In genomic region chr5:173707392-173707791, GRCh38 we compare ENCODE assay signal across 8 cellular contexts.
DNase-seq lines count a peak whose midpoint lies in the region; ATAC-seq and TF ChIP-seq lines count a peak whose summit lies in the region.

No MANE protein-coding gene starts in this region.

- TF ChIP-seq CTCF in breast epithelium (IDR thresholded peaks at IDR 0.05) (no peak), retinal pigment epithelial cell (conservative IDR thresholded peaks at IDR 0.05; ENCODE audit: low read depth, low read length) (no peak), type B pancreatic cell (conservative IDR thresholded peaks at IDR 0.05) (no peak)

- no peaks in the 10 kb centered on the region for H3K4me1 Mint-ChIP-seq in activated T-cell treated with anti-CD3 and anti-CD28 coated beads, Interleukin-2, amount 50 U/mL, for 72 hours (ENCODE audit: low read depth)
- peaks cover 27% of the 10 kb centered on the region for H3K4me1 Mint-ChIP-seq in type B pancreatic cell (ENCODE audit: unreplicated experiment)

- no peaks in the 10 kb centered on the region for H3K36me3 ChIP-seq in breast epithelium
- no peaks in the 10 kb centered on the region for H3K36me3 ChIP-seq in effector memory CD4-positive, alpha-beta T cell (ENCODE audit: control insufficient read depth, insufficient read depth, low read length)

- H3K4me3 Mint-ChIP-seq in activated T-cell treated with anti-CD3 and anti-CD28 coated beads, Interleukin-2, amount 50 U/mL, for 72 hours: no peak overlapping the region
- H3K4me3 Mint-ChIP-seq in type B pancreatic cell: no peak overlapping the region

- ATAC-seq in GM18909 (IDR thresholded peaks at IDR 0.05; ENCODE audit: poor library complexity, unreplicated experiment): peak; percentile 80
- ATAC-seq in HG03135 (IDR thresholded peaks at IDR 0.05; ENCODE audit: unreplicated experiment): peak; percentile 77
- no peak for ATAC-seq in activated T-cell treated with anti-CD3 and anti-CD28 coated beads, Interleukin-2, amount 50 U/mL, for 72 hours (replicated peaks in 1 of 2)

- DNase-seq in breast epithelium (ENCODE audit: low spot score in 2 of 2): peak; percentile 66 to 69
- peak; percentile 48 for DNase-seq in retinal pigment epithelial cell (ENCODE audit: low read depth)
- DNase-seq in HUDEP-2 (lab: John Stamatoyannopoulos, UW; ENCODE audit: unreplicated experiment in 76 of 76): no peak
- no peak for DNase-seq in effector memory CD4-positive, alpha-beta T cell
- no peak for DNase-seq in activated T-cell treated with anti-CD3 and anti-CD28 coated beads, Interleukin-2, amount 50 U/mL, for 72 hours
- no peak for DNase-seq in type B pancreatic cell (ENCODE audit: extremely low spot score, unreplicated experiment)

- no peaks in the 10 kb centered on the region for H3K4me1 ChIP-seq in breast epithelium
- no peaks in the 10 kb centered on the region for H3K4me1 ChIP-seq in effector memory CD4-positive, alpha-beta T cell (ENCODE audit: control insufficient read depth, insufficient read depth, low read length, poor library complexity, severe bottlenecking)

- H3K36me3 Mint-ChIP-seq in activated T-cell treated with anti-CD3 and anti-CD28 coated beads, Interleukin-2, amount 50 U/mL, for 72 hours (ENCODE audit: insufficient read depth in 2 of 2): no peaks in the 10 kb centered on the region
- H3K36me3 Mint-ChIP-seq in type B pancreatic cell: no peaks in the 10 kb centered on the region

- no peaks in the 10 kb centered on the region for H3K9me3 ChIP-seq in breast epithelium
- no peaks in the 10 kb centered on the region for H3K9me3 ChIP-seq in effector memory CD4-positive, alpha-beta T cell (ENCODE audit: control insufficient read depth, low read length)

- peak overlapping the region in 1 of 2 donors; percentile 5 for H3K27ac ChIP-seq in breast epithelium
- H3K27ac ChIP-seq in effector memory CD4-positive, alpha-beta T cell (ENCODE audit: insufficient read depth, low read length, poor library complexity, severe bottlenecking): no peak overlapping the region

- H3K27me3 Mint-ChIP-seq in activated T-cell treated with anti-CD3 and anti-CD28 coated beads, Interleukin-2, amount 50 U/mL, for 72 hours (ENCODE audit: low read depth): no peaks in the 10 kb centered on the region
- no peaks in the 10 kb centered on the region for H3K27me3 Mint-ChIP-seq in type B pancreatic cell

- TF ChIP-seq POLR2A in breast epithelium (IDR thresholded peaks at IDR 0.05): no peak

- H3K9me3 Mint-ChIP-seq in activated T-cell treated with anti-CD3 and anti-CD28 coated beads, Interleukin-2, amount 50 U/mL, for 72 hours: no peaks in the 10 kb centered on the region
- H3K9me3 Mint-ChIP-seq in type B pancreatic cell: no peaks in the 10 kb centered on the region

- intact Hi-C loops in breast epithelium (cut with DNase I; ENCODE audit: low total_unique reads): no loop called here

- H3K27me3 ChIP-seq in breast epithelium: no peaks in the 10 kb centered on the region
- H3K27me3 ChIP-seq in effector memory CD4-positive, alpha-beta T cell (replicated peaks; ENCODE audit: control insufficient read depth, insufficient read depth, low read length, poor library complexity, severe bottlenecking): no peaks in the 10 kb centered on the region

- H3K4me3 ChIP-seq in breast epithelium (no peak overlapping the region), retinal pigment epithelial cell (ENCODE audit: low read length) (no peak overlapping the region)
- H3K4me3 ChIP-seq in effector memory CD4-positive, alpha-beta T cell (ENCODE audit: insufficient read depth, low read depth, low read length, poor library complexity, severe bottlenecking): no peak overlapping the region

- H3K27ac Mint-ChIP-seq in activated T-cell treated with anti-CD3 and anti-CD28 coated beads, Interleukin-2, amount 50 U/mL, for 72 hours: no peak overlapping the region
- H3K27ac Mint-ChIP-seq in type B pancreatic cell: no peak overlapping the region

Comparison
In these comparisons a context has a peak if more than half of its experiments do, and no peak if none do; other contexts are left out.
1. ATAC-seq: peak in GM18909 (single experiment) and HG03135 (single experiment); none in activated T-cell treated with anti-CD3 and anti-CD28 coated beads, Interleukin-2, amount 50 U/mL, for 72 hours (0 of 2).
2. DNase-seq: peak in breast epithelium (2 of 2) and retinal pigment epithelial cell (single experiment); none in HUDEP-2 (0 of 76), effector memory CD4-positive, alpha-beta T cell (0 of 3), activated T-cell treated with anti-CD3 and anti-CD28 coated beads, Interleukin-2, amount 50 U/mL, for 72 hours (0 of 2) and type B pancreatic cell (single experiment).